ENCODE assay signal across 1 cellular context in genomic region chr19:16588824-16589577, GRCh38.
A peak's percentile ranks its signal among the peaks of the same experiment; 100 is the strongest.
TF ChIP-seq lines count a peak whose summit lies in the region.

No MANE protein-coding gene starts in this region.

TF ChIP-seq in K562, 482 proteins besides CTCF, POLR2A, EP300 and RAD21:
- TF ChIP-seq NRF1 (conservative IDR thresholded peaks at IDR 0.05 in 1 of 2, IDR thresholded peaks at IDR 0.05 in 1 of 2) (0 out of 4 replicates have a peak, but pooled peaks of 1 of the 2 experiments have one; percentile 8), NFIC (IDR thresholded peaks at IDR 0.05) (peak; percentile 91), ZNF165 (CRISPR knock-in tag; IDR thresholded peaks at IDR 0.05; ENCODE audit: borderline replicate concordance) (no peak), ZFPM2 (CRISPR knock-in tag; IDR thresholded peaks at IDR 0.05) (no peak), KDM5B (IDR thresholded peaks at IDR 0.05; ENCODE audit: insufficient replicate concordance, low read depth, low read length) (no peak), PHTF2 (CRISPR knock-in tag; IDR thresholded peaks at IDR 0.05) (no peak), ZNF384 (IDR thresholded peaks at IDR 0.05; ENCODE audit: low read depth, low read length) (no peak), RFX1 (IDR thresholded peaks at IDR 0.05) (peak; percentile 68; the same call in 1 of the 2 replicates), PBX2 (CRISPR knock-in tag; IDR thresholded peaks at IDR 0.05; ENCODE audit: low read depth) (no peak), PBX2 (tag; conservative IDR thresholded peaks at IDR 0.05; ENCODE audit: low read depth) (no peak), HLTF (IDR thresholded peaks at IDR 0.05) (no peak), YY1 (IDR thresholded peaks at IDR 0.05; ENCODE audit: borderline replicate concordance in 1 of 3, control insufficient read depth in 1 of 3, extremely low read depth in 1 of 3, insufficient read depth in 3 of 3, insufficient read length in 1 of 3, insufficient replicate concordance in 2 of 3, low read depth in 1 of 3, low read length in 2 of 3) (no peak), ZNF143 (CRISPR knock-in tag; IDR thresholded peaks at IDR 0.05) (0 out of 2 replicates have a peak, but pooled peaks have one; percentile 19), ARID3B (CRISPR knock-in tag; IDR thresholded peaks at IDR 0.05; ENCODE audit: borderline replicate concordance) (no peak), ERF (CRISPR knock-in tag; IDR thresholded peaks at IDR 0.05) (no peak), TGIF2 (CRISPR knock-in tag; IDR thresholded peaks at IDR 0.05) (no peak), PKNOX1 (IDR thresholded peaks at IDR 0.05) (peak; percentile 20; the same call in 1 of the 2 replicates), ZNF133 (CRISPR knock-in tag; IDR thresholded peaks at IDR 0.05) (no peak), SLC30A9 (CRISPR knock-in tag; IDR thresholded peaks at IDR 0.05) (no peak), ZKSCAN3 (CRISPR knock-in tag; IDR thresholded peaks at IDR 0.05) (no peak), ZNF507 (tag; conservative IDR thresholded peaks at IDR 0.05) (no peak), ZNF263 (CRISPR knock-in tag; IDR thresholded peaks at IDR 0.05; ENCODE audit: borderline replicate concordance) (peak; percentile 79), ZBTB7A (IDR thresholded peaks at IDR 0.05; ENCODE audit: borderline replicate concordance, control insufficient read depth, low read depth, low read length) (peak; percentile 9; the same call in 1 of the 2 replicates), MNT (conservative IDR thresholded peaks at IDR 0.05) (peak in 1 of 2 experiments; percentile 46; a peak in 1 of 4 replicates), GATA2 (CRISPR knock-in tag; IDR thresholded peaks at IDR 0.05) (no peak), THAP12 (CRISPR knock-in tag; IDR thresholded peaks at IDR 0.05) (no peak), ZNF655 (CRISPR knock-in tag; IDR thresholded peaks at IDR 0.05) (no peak), PHB2 (IDR thresholded peaks at IDR 0.05; ENCODE audit: low read depth) (no peak)
